ENCODE assay signal across 8 cellular contexts in genomic region chr10:88091490-88092061, GRCh38.
DNase-seq lines count a peak whose midpoint lies in the region; ATAC-seq and TF ChIP-seq lines count a peak whose summit lies in the region.

No MANE protein-coding gene starts in this region.

- H3K4me2 ChIP-seq in GM23338, result no peak overlapping the region

- peaks cover 34% of the 10 kb centered on the region for H3K4me1 Mint-ChIP-seq in activated naive CD4-positive, alpha-beta T cell treated with anti-CD3 and anti-CD28 coated beads for 36 hours (ENCODE audit: low read depth)
- no peaks in the 10 kb centered on the region for H3K4me1 Mint-ChIP-seq in GM23338

- CTCF ChIA-PET in activated naive CD4-positive, alpha-beta T cell treated with anti-CD3 and anti-CD28 coated beads for 36 hours (lab: Charles Lee), result interaction anchor here (0.6 to 1.6 kb wide), 8 partner anchors 23 to 297 kb away, joined by 3 to 9 read pairs (median 3); no protein-coding TSS in a partner anchor

- peaks cover 19% of the 10 kb centered on the region for H3K27me3 Mint-ChIP-seq in activated naive CD4-positive, alpha-beta T cell treated with anti-CD3 and anti-CD28 coated beads for 36 hours (ENCODE audit: low read depth)
- no peaks in the 10 kb centered on the region for H3K27me3 Mint-ChIP-seq in GM23338 (ENCODE audit: insufficient read depth, low read depth, poor library complexity)

- no peaks in the 10 kb centered on the region for H3K9me2 ChIP-seq in GM23338 (ENCODE audit: insufficient read depth)

- intact Hi-C loops in activated naive CD4-positive, alpha-beta T cell treated with anti-CD3 and anti-CD28 coated beads for 36 hours (cut with micrococcal nuclease), result loop anchor here (1.0 to 10.0 kb wide), 17 partner anchors 26 to 1071 kb away; partner anchors contain the start of gene ATAD1
- intact Hi-C loops in prostate gland (cut with DNase I), result no loop called here

- H3K27ac ChIP-seq in GM23338 (ENCODE audit: low read depth) (no peak overlapping the region), prostate gland (no peak overlapping the region)

- no peak overlapping the region for H3K4me3 ChIP-seq in GM23338
- H3K4me3 ChIP-seq in prostate gland, result no peak overlapping the region

- peak; percentile 60 for DNase-seq in RPMI8226
- peak; percentile 91 for DNase-seq in activated naive CD4-positive, alpha-beta T cell treated with anti-CD3 and anti-CD28 coated beads for 36 hours
- DNase-seq in stimulated activated CD4-positive, alpha-beta T cell treated with anti-CD3 and anti-CD28 coated beads, TNF-alpha, amount 100 ng/mL, for 4 hours (ENCODE audit: low read depth in 3 of 3), result peak; percentile 26 to 41 (median 30)
- no peak for DNase-seq in left lobe of liver (ENCODE audit: low spot score)
- no peak for DNase-seq in GM23338 (ENCODE audit: low spot score)
- no peak for DNase-seq in prostate gland (ENCODE audit: low spot score)

- TF ChIP-seq CTCF in GM23338 (conservative IDR thresholded peaks at IDR 0.05; ENCODE audit: low read depth in 2 of 2) (no peak), prostate gland (IDR thresholded peaks at IDR 0.05) (no peak)

- 65% methylated on average over 4 of the region's 4 CpGs for WGBS in prostate gland

- H2AFZ ChIP-seq in GM23338, result no peak overlapping the region

- no peaks in the 10 kb centered on the region for H3K9me3 Mint-ChIP-seq in activated naive CD4-positive, alpha-beta T cell treated with anti-CD3 and anti-CD28 coated beads for 36 hours
- no peaks in the 10 kb centered on the region for H3K9me3 Mint-ChIP-seq in GM23338

- H3K4me3 Mint-ChIP-seq in activated naive CD4-positive, alpha-beta T cell treated with anti-CD3 and anti-CD28 coated beads for 36 hours, result no peak overlapping the region
- H3K4me3 Mint-ChIP-seq in GM23338, result no peak overlapping the region

- H3K79me2 ChIP-seq in GM23338 (replicated peaks; ENCODE audit: insufficient read depth), result no peaks in the 10 kb centered on the region

- TF ChIP-seq POLR2A in GM18505 (IDR thresholded peaks at IDR 0.05; ENCODE audit: borderline replicate concordance, extremely low read depth, insufficient read depth, insufficient read length), result no peak
- no peak for TF ChIP-seq POLR2A in prostate gland (IDR thresholded peaks at IDR 0.05)

- no peak overlapping the region for H3K27ac Mint-ChIP-seq in activated naive CD4-positive, alpha-beta T cell treated with anti-CD3 and anti-CD28 coated beads for 36 hours
- H3K27ac Mint-ChIP-seq in GM23338, result no peak overlapping the region

- H3K4me1 ChIP-seq in GM23338 (ENCODE audit: insufficient read depth) (no peaks in the 10 kb centered on the region), prostate gland (replicated peaks) (no peaks in the 10 kb centered on the region)

- peak; percentile 89 for ATAC-seq in GM18505 (IDR thresholded peaks at IDR 0.05; ENCODE audit: unreplicated experiment)
- peak; percentile 68 for ATAC-seq in HG02870 (IDR thresholded peaks at IDR 0.05; ENCODE audit: unreplicated experiment)
- no peak for ATAC-seq in left lobe of liver
- no peak for ATAC-seq in GM23338

- no peaks in the 10 kb centered on the region for H3K9me3 ChIP-seq in prostate gland

- no peaks in the 10 kb centered on the region for H3K36me3 Mint-ChIP-seq in activated naive CD4-positive, alpha-beta T cell treated with anti-CD3 and anti-CD28 coated beads for 36 hours (ENCODE audit: low read depth)
- H3K36me3 Mint-ChIP-seq in GM23338 (ENCODE audit: low read depth), result no peaks in the 10 kb centered on the region

- H3K27me3 ChIP-seq in GM23338 (ENCODE audit: insufficient read depth), result no peaks in the 10 kb centered on the region
- H3K27me3 ChIP-seq in prostate gland (replicated peaks; ENCODE audit: insufficient read depth), result no peaks in the 10 kb centered on the region

- H3K36me3 ChIP-seq in GM23338 (ENCODE audit: insufficient read depth) (no peaks in the 10 kb centered on the region), prostate gland (no peaks in the 10 kb centered on the region)

- H3F3A ChIP-seq in GM23338 (replicated peaks; ENCODE audit: low read depth), result no peaks in the 10 kb centered on the region

- no peaks in the 10 kb centered on the region for H4K20me1 ChIP-seq in GM23338 (replicated peaks; ENCODE audit: insufficient read depth)

TF ChIP-seq in GM23338, 12 proteins besides CTCF, POLR2A, EP300 and RAD21 (continues in another document):
- TF ChIP-seq ZNF462 (CRISPR knock-in tag; IDR thresholded peaks at IDR 0.05) (no peak), STAT1 (IDR thresholded peaks at IDR 0.05; ENCODE audit: unreplicated experiment) (no peak), JUNB (IDR thresholded peaks at IDR 0.05; ENCODE audit: unreplicated experiment) (no peak), NANOG (IDR thresholded peaks at IDR 0.05; ENCODE audit: borderline replicate concordance) (no peak)

Comparison
In these comparisons a context has a peak if more than half of its experiments do, and no peak if none do; other contexts are left out.
1. ATAC-seq: peak in GM18505 (single experiment) and HG02870 (single experiment); none in left lobe of liver (single experiment) and GM23338 (single experiment).
2. DNase-seq: peak in RPMI8226 (single experiment), activated naive CD4-positive, alpha-beta T cell treated with anti-CD3 and anti-CD28 coated beads for 36 hours (single experiment) and stimulated activated CD4-positive, alpha-beta T cell treated with anti-CD3 and anti-CD28 coated beads, TNF-alpha, amount 100 ng/mL, for 4 hours (3 of 3); none in left lobe of liver (single experiment), GM23338 (single experiment) and prostate gland (single experiment).